Comparison of ENCODE assay signal across 1 cellular context in genomic region chr6:33425668-33426577, GRCh38.
TF ChIP-seq lines count a peak whose summit lies in the region.

No MANE protein-coding gene starts in this region.

TF ChIP-seq in K562, 482 proteins besides CTCF, POLR2A, EP300 and RAD21 (continues in another document):
- TF ChIP-seq EZH2 (IDR thresholded peaks at IDR 0.05; ENCODE audit: borderline replicate concordance, low read depth, low read length), result no peak
- peak; percentile 25 to 31; a peak in 2 of 4 replicates for TF ChIP-seq KDM1A (IDR thresholded peaks at IDR 0.05)
- no peak for TF ChIP-seq CREB5 (CRISPR knock-in tag; IDR thresholded peaks at IDR 0.05)
- no peak for TF ChIP-seq BHLHE40 (IDR thresholded peaks at IDR 0.05; ENCODE audit: low read length)
- TF ChIP-seq YBX1 (IDR thresholded peaks at IDR 0.05), result no peak
- no peak for TF ChIP-seq STAG1 (CRISPR knock-in tag; IDR thresholded peaks at IDR 0.05; ENCODE audit: borderline replicate concordance)
- TF ChIP-seq ARID4B (CRISPR knock-in tag; IDR thresholded peaks at IDR 0.05), result peak; percentile 92
- TF ChIP-seq ZBED1 (IDR thresholded peaks at IDR 0.05), result no peak
- TF ChIP-seq IRF2 (CRISPR knock-in tag; IDR thresholded peaks at IDR 0.05), result no peak
- peak; percentile 81; the same call in 1 of the 2 replicates for TF ChIP-seq ELF4 (CRISPR knock-in tag; IDR thresholded peaks at IDR 0.05)
- TF ChIP-seq ZBTB43 (CRISPR knock-in tag; IDR thresholded peaks at IDR 0.05), result no peak
- peak; percentile 93; the same call in 1 of the 2 replicates for TF ChIP-seq MTA3 (IDR thresholded peaks at IDR 0.05; ENCODE audit: borderline replicate concordance)
- TF ChIP-seq ZNF407 (IDR thresholded peaks at IDR 0.05; ENCODE audit: low read depth), result peak; percentile 93
- no peak for TF ChIP-seq ZNF239 (CRISPR knock-in tag; IDR thresholded peaks at IDR 0.05)
- no peak for TF ChIP-seq JUND (IDR thresholded peaks at IDR 0.05; ENCODE audit: borderline replicate concordance, low read depth, low read length)
- no peak for TF ChIP-seq JUND (tag; IDR thresholded peaks at IDR 0.05; ENCODE audit: borderline replicate concordance, low read depth, low read length)
- peak; percentile 91; the same call in 1 of the 2 replicates for TF ChIP-seq ZNF395 (CRISPR knock-in tag; IDR thresholded peaks at IDR 0.05)
- no peak for TF ChIP-seq ZNF197 (CRISPR knock-in tag; IDR thresholded peaks at IDR 0.05; ENCODE audit: low read depth)
- TF ChIP-seq NFYB (IDR thresholded peaks at IDR 0.05; ENCODE audit: extremely low read depth, insufficient read length), result no peak
- TF ChIP-seq E2F8 (IDR thresholded peaks at IDR 0.05; ENCODE audit: low read depth, partially characterized antibody), result no peak
- peak; percentile 65; the same call in 1 of the 2 replicates for TF ChIP-seq ZNF589 (CRISPR knock-in tag; IDR thresholded peaks at IDR 0.05; ENCODE audit: low read depth)
- TF ChIP-seq JUNB (CRISPR knock-in tag; conservative IDR thresholded peaks at IDR 0.05), result no peak
- peak in 1 of 2 experiments; percentile 61; a peak in 1 of 3 replicates for TF ChIP-seq CBX3 (IDR thresholded peaks at IDR 0.05; ENCODE audit: borderline replicate concordance in 1 of 2, low read length in 2 of 2)
- no peak for TF ChIP-seq RAD51 (IDR thresholded peaks at IDR 0.05; ENCODE audit: borderline replicate concordance, low read depth)
- TF ChIP-seq HOMEZ (CRISPR knock-in tag; IDR thresholded peaks at IDR 0.05), result no peak
- TF ChIP-seq TRIM25 (IDR thresholded peaks at IDR 0.05; ENCODE audit: borderline replicate concordance), result no peak
- no peak for TF ChIP-seq TFAM (CRISPR knock-in tag; conservative IDR thresholded peaks at IDR 0.05)
- no peak for TF ChIP-seq TAF9B (IDR thresholded peaks at IDR 0.05; ENCODE audit: partially characterized antibody)
- TF ChIP-seq MEIS2 (IDR thresholded peaks at IDR 0.05; ENCODE audit: partially characterized antibody), result no peak
- peak; percentile 83 for TF ChIP-seq ETS1 (conservative IDR thresholded peaks at IDR 0.05; ENCODE audit: control insufficient read depth, low read depth, low read length)
- no peak for TF ChIP-seq ZNF785 (CRISPR knock-in tag; IDR thresholded peaks at IDR 0.05)
